In the genomic region with DNA sequence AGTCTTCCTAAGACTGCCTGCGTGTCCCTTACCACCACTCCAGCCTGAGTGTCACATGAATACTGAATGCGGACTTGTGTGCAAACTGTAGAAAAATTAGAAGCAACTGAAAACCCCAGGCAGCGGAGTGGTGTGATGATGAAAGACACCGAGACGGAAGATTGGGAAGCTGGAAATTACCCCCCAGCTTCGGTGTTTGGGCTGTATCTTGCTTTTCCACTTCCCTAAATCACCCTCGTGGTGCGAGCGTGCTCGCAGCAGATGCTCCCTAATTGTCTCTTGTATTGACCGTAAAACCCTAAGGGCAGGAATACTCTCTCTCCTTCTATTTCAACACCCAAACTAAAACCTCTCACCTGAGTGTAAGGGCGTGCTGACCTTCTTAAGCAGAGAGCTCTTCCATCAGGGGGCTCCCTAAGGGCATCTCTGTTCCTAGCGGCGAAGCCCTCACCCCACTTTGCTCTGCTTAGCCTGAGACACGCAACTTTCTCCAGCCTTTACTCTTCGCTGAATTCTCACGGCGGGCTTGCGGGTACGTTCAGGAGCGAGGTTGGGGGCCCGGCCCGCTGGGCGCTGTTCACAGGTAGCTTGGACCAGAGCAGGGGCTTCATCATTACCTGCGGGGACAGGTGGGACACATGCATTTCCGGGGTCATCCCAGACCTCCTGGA, we compare ENCODE assay signal across 12 cellular contexts.
DNase-seq lines count a peak whose midpoint lies in the region; ATAC-seq and TF ChIP-seq lines count a peak whose summit lies in the region.
"Had no signal": no experiment of that assay in that cellular context is flagged by ENCODE, and none has a peak within 500 bp of the region (broad histone marks: within the 10 kb centered on the region; RNA-seq: fewer than 3 reads in every experiment).

No MANE protein-coding gene starts in this region.

- H3K27ac Mint-ChIP-seq in stimulated activated memory B cell treated with anti-CD40 and anti-IgM and Interleukin-4, amounts not matched to agents 10 μg/mL and 1 μg/mL and 100 μg/mL, for 72 hours, result peak overlapping the region; percentile 58

- ATAC-seq in IMR-90 (ENCODE audit: low read depth) (no peak), left lobe of liver (no peak)
- peak; percentile 16 for ATAC-seq in stimulated activated memory B cell treated with anti-CD40 and anti-IgM and Interleukin-4, amounts not matched to agents 10 μg/mL and 1 μg/mL and 100 μg/mL, for 72 hours
- ATAC-seq: Right ventricle myocardium inferior had no signal

- no peak overlapping the region for H3K18ac ChIP-seq in IMR-90 (ENCODE audit: low read depth, low read length)

- H4K5ac ChIP-seq in IMR-90 (ENCODE audit: low read depth, low read length), result no peak overlapping the region

- no peak overlapping the region for H2BK120ac ChIP-seq in IMR-90 (ENCODE audit: low read depth, low read length)

- no peak overlapping the region for H3K14ac ChIP-seq in IMR-90 (replicated peaks; ENCODE audit: low read depth, low read length)

- no peak overlapping the region for H3K4ac ChIP-seq in IMR-90 (ENCODE audit: low read depth, low read length)

- dilution Hi-C loops in IMR-90 (cut with HindIII; ENCODE audit: low sequenced_read_pairs, unreplicated experiment), result no loop called here

- DNase-seq in IMR-90 (no peak), WERI-Rb-1 (no peak), cerebellum (ENCODE audit: low spot score) (no peak), NCI-H446 treated with DMSO at 0.1 percent for 48 hours (lab: John Stamatoyannopoulos, UW) (no peak), left lobe of liver (ENCODE audit: low spot score) (no peak)
- DNase-seq: midbrain, MM.1S, NCI-H446, right cardiac atrium had no signal

- TF ChIP-seq CTCF in IMR-90 (conservative IDR thresholded peaks at IDR 0.05; ENCODE audit: low read depth, low read length) (no peak), WERI-Rb-1 (IDR thresholded peaks at IDR 0.05; ENCODE audit: low read depth, low read length) (no peak)

- H3K4me2 ChIP-seq in IMR-90 (ENCODE audit: low read depth, low read length), result no peak overlapping the region

- TF ChIP-seq POLR2A in IMR-90 (IDR thresholded peaks at IDR 0.05; ENCODE audit: low read depth, low read length), result no peak

- intact Hi-C loops in IMR-90 (cut with micrococcal nuclease), result loop anchor here (5.0 kb wide), 1 partner anchor 240 kb away; no protein-coding TSS in a partner anchor

- no peaks in the 10 kb centered on the region for H3K9me1 ChIP-seq in IMR-90 (ENCODE audit: insufficient read depth, low read length)

- H4K20me1 ChIP-seq in IMR-90 (ENCODE audit: insufficient read depth, low read length), result no peaks in the 10 kb centered on the region

- H3K23ac ChIP-seq in IMR-90 (ENCODE audit: low read depth, low read length), result no peak overlapping the region

- CTCF ChIA-PET in IMR-90 (lab: Yijun Ruan, JAX), result no interaction called here

- H3K27me3 Mint-ChIP-seq in stimulated activated memory B cell treated with anti-CD40 and anti-IgM and Interleukin-4, amounts not matched to agents 10 μg/mL and 1 μg/mL and 100 μg/mL, for 72 hours, result peaks cover 61% of the 10 kb centered on the region

- H3K27ac ChIP-seq in IMR-90 (ENCODE audit: insufficient read depth, low read length) (no peak overlapping the region), WERI-Rb-1 (no peak overlapping the region)

- H2BK20ac ChIP-seq in IMR-90 (ENCODE audit: low read depth, low read length), result no peak overlapping the region

- 5% methylated on average over 15 of the region's 26 CpGs; no CpG with 5 or more reads in 1 of the 2 experiments for WGBS in IMR-90 (ENCODE audit: extremely low coverage in 2 of 2, insufficient read length in 1 of 2), 2 experiments

- H3K4me3 ChIP-seq in IMR-90 (ENCODE audit: insufficient read depth, low read depth, low read length) (no peak overlapping the region), WERI-Rb-1 (ENCODE audit: low read depth, low read length) (peak overlapping the region; percentile 63), iPS-15b (ENCODE audit: low read depth, low read length) (peak overlapping the region; percentile 82)

- H3K4me1 ChIP-seq in IMR-90 (ENCODE audit: control insufficient read depth, insufficient read depth, low read length), result no peaks in the 10 kb centered on the region
- no peaks in the 10 kb centered on the region for H3K4me1 ChIP-seq in iPS-15b (ENCODE audit: control insufficient read depth, insufficient read depth, low read length)

- no peaks in the 10 kb centered on the region for H3K36me3 ChIP-seq in IMR-90 (ENCODE audit: control insufficient read depth, insufficient read depth, low read length)
- H3K36me3 ChIP-seq in WERI-Rb-1, result no peaks in the 10 kb centered on the region
- H3K36me3 ChIP-seq in iPS-15b (ENCODE audit: control insufficient read depth, insufficient read depth, low read length), result no peaks in the 10 kb centered on the region

- no peak overlapping the region for H2AK5ac ChIP-seq in IMR-90 (ENCODE audit: low read depth, low read length)

- peak overlapping the region; percentile 70 for H2AK9ac ChIP-seq in IMR-90 (replicated peaks; ENCODE audit: low read depth, low read length, poor library complexity)

- no peak overlapping the region for H2AFZ ChIP-seq in IMR-90 (replicated peaks; ENCODE audit: low read length, poor library complexity)

- POLR2A ChIA-PET in IMR-90 (lab: Charles Lee; ENCODE audit: unreplicated experiment), result no interaction called here

- H3K27me3 ChIP-seq in IMR-90 (ENCODE audit: control insufficient read depth, insufficient read depth, low read length) (peaks cover 32% of the 10 kb centered on the region), WERI-Rb-1 (ENCODE audit: insufficient read depth, low read depth, severe bottlenecking) (peaks cover 4% of the 10 kb centered on the region), iPS-15b (ENCODE audit: control insufficient read depth, insufficient read depth, low read length) (peaks cover 35% of the 10 kb centered on the region)

- no peak overlapping the region for H4K91ac ChIP-seq in IMR-90 (ENCODE audit: insufficient read depth, low read depth, low read length)

- H3K36me3 Mint-ChIP-seq in stimulated activated memory B cell treated with anti-CD40 and anti-IgM and Interleukin-4, amounts not matched to agents 10 μg/mL and 1 μg/mL and 100 μg/mL, for 72 hours, result peaks cover 5% of the 10 kb centered on the region

- no peaks in the 10 kb centered on the region for H3K9me3 Mint-ChIP-seq in stimulated activated memory B cell treated with anti-CD40 and anti-IgM and Interleukin-4, amounts not matched to agents 10 μg/mL and 1 μg/mL and 100 μg/mL, for 72 hours

- no peaks in the 10 kb centered on the region for H3K9me3 ChIP-seq in IMR-90 (ENCODE audit: control insufficient read depth, insufficient read depth, low read length)
- no peaks in the 10 kb centered on the region for H3K9me3 ChIP-seq in WERI-Rb-1 (ENCODE audit: severe bottlenecking)
- H3K9me3 ChIP-seq in iPS-15b (ENCODE audit: control insufficient read depth, insufficient read depth, low read length), result no peaks in the 10 kb centered on the region

- H3K4me3 Mint-ChIP-seq in stimulated activated memory B cell treated with anti-CD40 and anti-IgM and Interleukin-4, amounts not matched to agents 10 μg/mL and 1 μg/mL and 100 μg/mL, for 72 hours, result peak overlapping the region; percentile 79

- no peaks in the 10 kb centered on the region for H3K79me1 ChIP-seq in IMR-90 (ENCODE audit: low read depth in 1 of 2, low read length in 2 of 2)

- in situ Hi-C loops in IMR-90 (cut with MboI; ENCODE audit: low sequenced_read_pairs), result no loop called here

- no peak overlapping the region for H2BK5ac ChIP-seq in IMR-90 (ENCODE audit: low read depth, low read length, poor library complexity, severe bottlenecking)

- no peak overlapping the region for H3K56ac ChIP-seq in IMR-90 (ENCODE audit: extremely low read depth, insufficient read depth, low read length)

- TF ChIP-seq RAD21 in IMR-90 (IDR thresholded peaks at IDR 0.05; ENCODE audit: low read length), result no peak

- BruUV-seq in IMR-90 (replicated peaks; lab: Mats Ljungman, UMichigan), result no TSS peak

- no peak overlapping the region for H2BK15ac ChIP-seq in IMR-90 (ENCODE audit: low read depth, low read length)

- H4K8ac ChIP-seq in IMR-90 (ENCODE audit: low read depth in 2 of 2, low read length in 2 of 2), result no peak overlapping the region

- peaks cover 31% of the 10 kb centered on the region for H3K4me1 Mint-ChIP-seq in stimulated activated memory B cell treated with anti-CD40 and anti-IgM and Interleukin-4, amounts not matched to agents 10 μg/mL and 1 μg/mL and 100 μg/mL, for 72 hours

- H3K9ac ChIP-seq in IMR-90 (ENCODE audit: low read depth, low read length) (no peak overlapping the region), iPS-15b (ENCODE audit: low read depth, low read length) (peak overlapping the region; percentile 24)

TF ChIP-seq in IMR-90, 13 proteins besides CTCF, POLR2A, EP300 and RAD21:
- no peak for TF ChIP-seq FOS (IDR thresholded peaks at IDR 0.05; ENCODE audit: low read depth, low read length)
- TF ChIP-seq USF2 (IDR thresholded peaks at IDR 0.05; ENCODE audit: low read depth, low read length), result no peak
- no peak for TF ChIP-seq NFE2L2 (IDR thresholded peaks at IDR 0.05; ENCODE audit: low read depth, low read length)
- TF ChIP-seq CHD1 (IDR thresholded peaks at IDR 0.05; ENCODE audit: low read depth, low read length), result no peak
